Comparison of ENCODE assay signal across 10 cellular contexts in the genomic region with DNA sequence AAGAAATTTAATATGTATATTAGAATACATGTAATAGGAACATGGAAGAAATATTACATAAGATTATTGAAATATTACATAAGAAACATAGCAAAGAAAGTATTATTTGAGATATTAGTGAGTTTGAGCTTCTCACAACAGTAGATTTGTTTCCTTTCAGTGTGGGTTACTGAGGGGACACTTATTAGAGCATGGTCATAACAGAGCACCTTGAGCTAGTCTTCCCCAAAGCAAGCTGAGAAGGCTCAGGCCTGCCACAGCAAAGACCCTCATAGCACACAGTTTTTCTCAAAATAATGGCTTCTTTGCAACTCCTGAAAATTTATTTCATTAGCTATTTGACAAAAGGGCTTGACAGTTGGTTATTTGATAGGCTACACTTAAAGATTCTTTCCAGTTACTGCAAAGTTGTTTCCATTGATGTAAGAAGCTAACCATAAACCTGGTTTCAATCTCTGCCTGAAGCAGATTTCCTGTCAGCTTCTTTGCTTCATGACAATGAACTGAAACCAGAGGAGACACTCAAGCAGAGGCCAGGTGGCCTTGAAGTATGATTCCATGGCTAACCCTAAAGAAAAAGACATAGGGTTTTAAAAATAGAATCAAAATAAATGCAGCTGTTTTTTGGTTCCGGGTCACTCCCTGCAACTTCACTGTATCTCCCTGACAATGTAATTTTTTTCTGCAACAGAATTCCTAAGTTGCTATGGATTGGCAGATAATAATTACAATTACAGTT.
A peak's percentile ranks its signal among the peaks of the same experiment; 100 is the strongest.
DNase-seq lines count a peak whose midpoint lies in the region; ATAC-seq lines count a peak whose summit lies in the region.
"Had no signal": no experiment of that assay in that cellular context is flagged by ENCODE, and none has a peak within 500 bp of the region (broad histone marks: within the 10 kb centered on the region; RNA-seq: fewer than 3 reads in every experiment).

No MANE protein-coding gene starts in this region.

- H3K27ac Mint-ChIP-seq in activated naive CD4-positive, alpha-beta T cell treated with anti-CD3 and anti-CD28 coated beads, Interleukin-2, amount 50 U/mL, for 72 hours: peak overlapping the region in 1 of 2 donors; percentile 79

- ATAC-seq in activated naive CD4-positive, alpha-beta T cell treated with anti-CD3 and anti-CD28 coated beads, Interleukin-2, amount 50 U/mL, for 72 hours: peak; percentile 33 to 58
- ATAC-seq in HG02571 (IDR thresholded peaks at IDR 0.05; ENCODE audit: unreplicated experiment) (peak; percentile 76), HG03521 (IDR thresholded peaks at IDR 0.05; ENCODE audit: unreplicated experiment) (peak; percentile 71), left lobe of liver (no peak)

- H3K36me3 Mint-ChIP-seq in activated naive CD4-positive, alpha-beta T cell treated with anti-CD3 and anti-CD28 coated beads, Interleukin-2, amount 50 U/mL, for 72 hours: peaks cover 24 to 75% of the 10 kb centered on the region in 2 donors

- peak in 1 of 2 donors; percentile 18 for DNase-seq in activated naive CD4-positive, alpha-beta T cell treated with anti-CD3 and anti-CD28 coated beads, Interleukin-2, amount 50 U/mL, for 72 hours (ENCODE audit: low spot score in 2 of 2)
- DNase-seq in activated naive CD4-positive, alpha-beta T cell treated with anti-CD3 and anti-CD28 coated beads, Interleukin-2, amount 50 U/mL, for 16 hours: no peak
- DNase-seq in NCI-H82 (lab: John Stamatoyannopoulos, UW) (no peak), NOMO-1 treated with dmso at 0.1 percent for 144 hours (lab: John Stamatoyannopoulos, UW; ENCODE audit: unreplicated experiment) (no peak), left lobe of liver (ENCODE audit: low spot score) (no peak), NCI-H146 (lab: John Stamatoyannopoulos, UW) (no peak)
- DNase-seq: left ventricle myocardium inferior, NCI-H1417 treated with DMSO at 0.1 percent for 48 hours had no signal

- no peaks in the 10 kb centered on the region for H3K9me3 Mint-ChIP-seq in activated naive CD4-positive, alpha-beta T cell treated with anti-CD3 and anti-CD28 coated beads, Interleukin-2, amount 50 U/mL, for 72 hours
